In the genomic region with DNA sequence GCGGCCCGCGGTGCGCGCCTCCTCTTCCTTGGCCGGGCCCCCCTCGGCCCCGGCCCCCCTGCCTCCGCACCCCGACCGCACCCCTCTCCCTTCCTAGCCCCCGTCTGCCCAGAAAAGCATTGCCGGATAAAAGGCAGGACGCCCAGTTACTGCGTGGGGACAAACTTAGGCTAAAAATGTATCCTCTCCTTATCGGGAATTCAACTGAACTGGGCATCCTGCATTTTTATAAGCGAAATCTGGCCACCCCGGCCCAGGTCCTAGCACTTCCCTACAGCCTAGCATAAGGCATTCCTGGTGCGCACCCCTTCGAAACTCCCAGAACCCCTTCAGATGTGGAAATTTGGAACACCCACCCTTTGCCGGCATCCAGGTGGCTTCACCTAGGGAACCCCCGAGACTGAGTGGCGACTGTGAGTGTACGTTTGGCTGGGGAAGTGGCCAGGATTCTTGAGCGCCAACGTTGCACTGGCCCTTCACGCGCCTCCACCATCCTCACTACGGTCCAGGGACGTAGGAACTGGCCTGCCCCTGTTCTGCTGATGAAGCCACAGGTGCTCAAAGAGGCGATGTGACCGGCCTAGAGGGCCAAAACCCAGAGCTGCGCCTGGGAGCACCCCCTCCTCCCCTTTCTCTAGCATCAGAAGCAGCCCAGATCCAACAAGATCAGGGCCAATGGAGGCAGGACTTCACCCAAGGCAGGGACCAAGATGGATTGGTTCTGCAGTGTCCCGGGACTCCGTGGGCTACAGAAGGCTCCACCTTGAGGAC, we compare ENCODE assay signal across 8 cellular contexts. TPM values are rescaled to one million over a fixed set of nuclear protein-coding genes. Genes with fewer than 3 reads are reported as not detected.
DNase-seq lines count a peak whose midpoint lies in the region; FAIRE-seq and TF ChIP-seq lines count a peak whose summit lies in the region.

No MANE protein-coding gene starts in this region.

- H3K4ac ChIP-seq in H1 (replicated peaks; ENCODE audit: insufficient read length, low read depth, low read length) = no peak overlapping the region

- H3K27me3 Mint-ChIP-seq in CD4-positive, alpha-beta memory T cell = no peaks in the 10 kb centered on the region
- no peaks in the 10 kb centered on the region for H3K27me3 Mint-ChIP-seq in osteocyte (ENCODE audit: unreplicated experiment)

- no peak for TF ChIP-seq POLR2A in H1 (IDR thresholded peaks at IDR 0.05; ENCODE audit: control extremely low read depth in 1 of 2, low read depth in 2 of 2, low read length in 2 of 2)

- peaks cover 6% of the 10 kb centered on the region; the same call in 1 of the 2 replicates for H3K23me2 ChIP-seq in H1 (ENCODE audit: low read depth, low read length)

- peak overlapping the region in 3 of 7 donors; percentile 36 to 69 (median 57) for H3K27ac Mint-ChIP-seq in CD4-positive, alpha-beta memory T cell
- H3K27ac Mint-ChIP-seq in osteocyte (ENCODE audit: unreplicated experiment) = no peak overlapping the region

- POLR2A ChIA-PET in CD4-positive, alpha-beta memory T cell (lab: Charles Lee; ENCODE audit: partially characterized antibody) = interaction anchor here (1.0 to 1.7 kb wide), 2 partner anchors 44 to 243 kb away, joined by 3 to 5 read pairs; partner anchors contain the start of gene CFAP99
- POLR2A ChIA-PET in H1 (lab: Charles Lee; ENCODE audit: partially characterized antibody) = interaction anchor here (0.9 kb wide), 1 partner anchor 80 kb away, joined by 3 read pairs; no protein-coding TSS in a partner anchor

- 44% methylated on average over 24 of the region's 35 CpGs; no CpG with 5 or more reads in 1 of the 2 experiments for WGBS in H1 (ENCODE audit: extremely low coverage in 1 of 2, insufficient coverage in 1 of 2, insufficient read length in 1 of 2, insufficient replicate concordance in 2 of 2, low coverage in 1 of 2, low lambda C conversion rate in 2 of 2, missing lambda C conversion rate in 1 of 2), 2 experiments

- H3K14ac ChIP-seq in H1 (ENCODE audit: insufficient read length) = no peak overlapping the region

- H3K4me1 Mint-ChIP-seq in CD4-positive, alpha-beta memory T cell = peaks cover 9 to 23% (median 12%) of the 10 kb centered on the region in 4 donors
- H3K4me1 Mint-ChIP-seq in osteocyte (ENCODE audit: unreplicated experiment) = peaks cover 20% of the 10 kb centered on the region

- H3K9me2 ChIP-seq in OCI-LY1 (ENCODE audit: low read depth, low read length) = no peaks in the 10 kb centered on the region

- no peak overlapping the region for H2AK5ac ChIP-seq in H1 (ENCODE audit: low read depth, low read length)

- TF ChIP-seq CTCF in OCI-LY1 (IDR thresholded peaks at IDR 0.05; ENCODE audit: low read length) = no peak
- no peak for TF ChIP-seq CTCF in H1 (IDR thresholded peaks at IDR 0.05; ENCODE audit: control extremely low read depth in 1 of 3, insufficient read depth in 1 of 3, low read depth in 1 of 3, low read length in 3 of 3)
- TF ChIP-seq CTCF in osteocyte (IDR thresholded peaks at IDR 0.05) = peak; percentile 4

- no peak overlapping the region for H2BK5ac ChIP-seq in H1 (ENCODE audit: low read depth, low read length)

- H3K79me2 ChIP-seq in OCI-LY1 (ENCODE audit: insufficient read depth, low read length) (no peaks in the 10 kb centered on the region), H1 (ENCODE audit: control insufficient read depth in 1 of 2, insufficient read depth in 2 of 2, low read length in 2 of 2) (peaks cover 0 to 11% of the 10 kb centered on the region in 2 experiments; a peak in 1 of 4 replicates)

- H3K23ac ChIP-seq in H1 (ENCODE audit: insufficient read length) = no peak overlapping the region

- no peak overlapping the region for H3K56ac ChIP-seq in H1 (replicated peaks; ENCODE audit: insufficient read length, low read depth, low read length)

- no peak overlapping the region for H4K5ac ChIP-seq in H1 (ENCODE audit: insufficient read length, low read depth, low read length)

- H3K9me3 Mint-ChIP-seq in CD4-positive, alpha-beta memory T cell = no peaks in the 10 kb centered on the region
- no peaks in the 10 kb centered on the region for H3K9me3 Mint-ChIP-seq in osteocyte (ENCODE audit: unreplicated experiment)

- TF ChIP-seq EP300 in H1 (IDR thresholded peaks at IDR 0.05; ENCODE audit: borderline replicate concordance in 1 of 2, low read depth in 2 of 2, low read length in 2 of 2) = no peak

- H3K79me1 ChIP-seq in H1 (ENCODE audit: low read depth, low read length) = no peaks in the 10 kb centered on the region; the same call in 1 of the 2 replicates

- H3K27me3 ChIP-seq in CD4-positive, alpha-beta memory T cell (ENCODE audit: insufficient read depth, low read length) = no peaks in the 10 kb centered on the region
- no peaks in the 10 kb centered on the region for H3K27me3 ChIP-seq in OCI-LY1 (ENCODE audit: insufficient read depth, low read length)
- peaks cover 0 to 20% (median 13%) of the 10 kb centered on the region in 4 experiments; a peak in 5 of 7 replicates for H3K27me3 ChIP-seq in H1 (replicated peaks in 1 of 4; ENCODE audit: control insufficient read depth in 3 of 4, extremely low read depth in 1 of 4, insufficient read depth in 3 of 4, low read length in 3 of 4)

- H3K18ac ChIP-seq in H1 (ENCODE audit: extremely low read depth, low read length) = no peak overlapping the region

- H3K4me1 ChIP-seq in CD4-positive, alpha-beta memory T cell (ENCODE audit: insufficient read depth, low read length) = peaks cover 23% of the 10 kb centered on the region
- H3K4me1 ChIP-seq in OCI-LY1 (ENCODE audit: insufficient read depth, low read length, severe bottlenecking) (peaks cover 11% of the 10 kb centered on the region), H1 (replicated peaks in 1 of 4; ENCODE audit: control insufficient read depth in 3 of 4, insufficient read depth in 4 of 4, low read length in 3 of 4) (peaks cover 0 to 8% (median 5%) of the 10 kb centered on the region in 4 experiments; a peak in 6 of 7 replicates)

- no peak overlapping the region for H2BK20ac ChIP-seq in H1 (ENCODE audit: low read length)

- no peaks in the 10 kb centered on the region for H3K36me3 Mint-ChIP-seq in CD4-positive, alpha-beta memory T cell
- no peaks in the 10 kb centered on the region for H3K36me3 Mint-ChIP-seq in osteocyte (ENCODE audit: unreplicated experiment)

- H2BK12ac ChIP-seq in H1 (ENCODE audit: low read depth, low read length) = no peak overlapping the region

- CTCF ChIA-PET in CD4-positive, alpha-beta memory T cell (lab: Charles Lee; ENCODE audit: partially characterized antibody) = interaction anchor here (0.7 to 5.5 kb wide), 6 partner anchors 23 to 244 kb away, joined by 3 to 49 read pairs (median 4); no protein-coding TSS in a partner anchor
- CTCF ChIA-PET in H1 (lab: Charles Lee; ENCODE audit: partially characterized antibody) = interaction anchor here (0.8 to 5.7 kb wide), 4 partner anchors 14 to 243 kb away, joined by 4 to 39 read pairs (median 17); no protein-coding TSS in a partner anchor

- H4K91ac ChIP-seq in H1 (replicated peaks; ENCODE audit: insufficient read length, low read length) = peak overlapping the region; percentile 34

- H3K27ac ChIP-seq in CD4-positive, alpha-beta memory T cell (ENCODE audit: low read depth, low read length) = no peak overlapping the region
- H3K27ac ChIP-seq in OCI-LY1 (ENCODE audit: low read depth, low read length, poor library complexity, severe bottlenecking) (no peak overlapping the region), H1 (ENCODE audit: low read depth, low read length) (no peak overlapping the region)

- no peaks in the 10 kb centered on the region for H3K36me3 ChIP-seq in CD4-positive, alpha-beta memory T cell (ENCODE audit: insufficient read depth, low read length)
- H3K36me3 ChIP-seq in OCI-LY1 (ENCODE audit: insufficient read depth, low read length) (no peaks in the 10 kb centered on the region), H1 (ENCODE audit: control insufficient read depth in 2 of 4, insufficient read depth in 4 of 4, low read length in 3 of 4) (no peaks in the 10 kb centered on the region)

- H3K4me3 ChIP-seq in CD4-positive, alpha-beta memory T cell (ENCODE audit: low read length in 2 of 2) = peak overlapping the region in 1 of 2 donors; percentile 46
- H3K4me3 ChIP-seq in OCI-LY1 (ENCODE audit: low read depth, low read length, poor library complexity, severe bottlenecking) = peak overlapping the region; percentile 40
- peak overlapping the region in 3 of 4 experiments; percentile 19 to 64 (median 34); a peak in 7 of 8 replicates for H3K4me3 ChIP-seq in H1 (ENCODE audit: extremely low read depth in 1 of 4, insufficient read depth in 2 of 4, low read depth in 3 of 4, low read length in 4 of 4)

- DNase-seq in CD4-positive, alpha-beta memory T cell = no peak
- no peak for DNase-seq in H1 (ENCODE audit: low read depth in 1 of 2, low spot score in 2 of 2)
- DNase-seq in osteocyte (ENCODE audit: extremely low spot score, unreplicated experiment) = no peak
- DNase-seq in SKM-1 (lab: John Stamatoyannopoulos, UW; ENCODE audit: unreplicated experiment) = no peak
- DNase-seq in UCSD-AML1 (lab: John Stamatoyannopoulos, UW; ENCODE audit: unreplicated experiment) = no peak
- DNase-seq in amniotic stem cell (lab: John Stamatoyannopoulos, UW) = no peak
- no peak for DNase-seq in NCI-H748 treated with DMSO at 0.1 percent for 48 hours (lab: John Stamatoyannopoulos, UW)

- no peak for TF ChIP-seq RAD21 in H1 (IDR thresholded peaks at IDR 0.05 in 1 of 2, conservative IDR thresholded peaks at IDR 0.05 in 1 of 2; ENCODE audit: low read depth in 2 of 2, low read length in 2 of 2)

- H4K20me1 ChIP-seq in OCI-LY1 (ENCODE audit: insufficient read depth, low read length) (no peaks in the 10 kb centered on the region), H1 (replicated peaks in 1 of 2; ENCODE audit: control insufficient read depth in 1 of 2, insufficient read depth in 2 of 2, low read length in 2 of 2) (peaks cover 0 to 4% of the 10 kb centered on the region in 2 experiments)

- peak overlapping the region; percentile 28 to 81 (median 67) for H3K4me3 Mint-ChIP-seq in CD4-positive, alpha-beta memory T cell
- H3K4me3 Mint-ChIP-seq in osteocyte (ENCODE audit: unreplicated experiment) = peak overlapping the region; percentile 70

- no peak for FAIRE-seq in H1 (lab: Jason Lieb, UNC)

- peak overlapping the region; percentile 84 for H4K8ac ChIP-seq in H1 (ENCODE audit: extremely low read depth, insufficient read depth, low read length)

- H3K9ac ChIP-seq in OCI-LY1 (ENCODE audit: low read length) (no peak overlapping the region; the same call in 1 of the 2 replicates), H1 (replicated peaks in 1 of 4; ENCODE audit: extremely low read depth in 1 of 4, low read depth in 3 of 4, low read length in 3 of 4) (no peak overlapping the region; a peak in 1 of 7 replicates)

- H2BK120ac ChIP-seq in H1 (replicated peaks; ENCODE audit: low read depth, low read length) = no peak overlapping the region

- no peaks in the 10 kb centered on the region for H3K9me3 ChIP-seq in CD4-positive, alpha-beta memory T cell (ENCODE audit: control insufficient read depth in 1 of 2, low read length in 2 of 2)
- H3K9me3 ChIP-seq in OCI-LY1 (ENCODE audit: low read length) (no peaks in the 10 kb centered on the region), H1 (ENCODE audit: insufficient read depth in 2 of 2, low read depth in 1 of 2, low read length in 1 of 2) (no peaks in the 10 kb centered on the region)

- intact Hi-C loops in CD4-positive, alpha-beta memory T cell (cut with micrococcal nuclease) = loop anchor here (1.0 kb wide), 2 partner anchors 182 to 243 kb away; no protein-coding TSS in a partner anchor

- no peak overlapping the region for H2AFZ ChIP-seq in OCI-LY1 (ENCODE audit: low read length)
- H2AFZ ChIP-seq in H1 (ENCODE audit: low read length) = no peak overlapping the region

- H3K4me2 ChIP-seq in OCI-LY1 (ENCODE audit: low read length) (peak overlapping the region; percentile 64), H1 (ENCODE audit: insufficient read depth in 1 of 2, low read depth in 2 of 2, low read length in 2 of 2) (peak overlapping the region; percentile 61 to 81)

- H2BK15ac ChIP-seq in H1 (ENCODE audit: low read length) = 0 out of 2 replicates have a peak overlapping the region, but pooled peaks have one; percentile 67

- no peaks in the 10 kb centered on the region for H3F3A ChIP-seq in OCI-LY1 (ENCODE audit: insufficient read depth, low read length)

RNA-seq across cellular contexts. Expression of gene RNF4, which starts 5.7 kb away (rescaled TPM):
- 100 to 1,000 TPM in 1 of 2 experiments, 10 to 100 TPM in 1; 94.0 to 104 TPM for total RNA-seq in CD4-positive, alpha-beta memory T cell
- 100 to 1,000 TPM in 1 of 2 donors, 10 to 100 TPM in 1; 68.0 to 105 TPM for polyA plus RNA-seq in CD4-positive, alpha-beta memory T cell
- 75.0 and 78.9 TPM in 2 replicates for total RNA-seq in H1 (2021; fragmentation: NEBNext Ultra II Directional; extraction: Animal tissue kit (Norgen Biotek cat#: 25700))
- polyA plus RNA-seq in H1 (2011; rRNA removed) = 68.2 and 70.5 TPM in 2 replicates
- 87.3 TPM for polyA plus RNA-seq in H1 (2011; cell fraction: cytosol; rRNA removed)
- polyA plus RNA-seq in H1 (2011; cell fraction: nucleus; rRNA removed) = 69.7 TPM
- 60.0 to 63.7 TPM (median 62.1 TPM) in 4 replicates for polyA plus RNA-seq in H1 (2012, experiment 1 of 2)
- 36.0 TPM for polyA plus RNA-seq in H1 (2012, experiment 2 of 2)
- 49.9 TPM for polyA plus RNA-seq in H1 (2013, experiment 1 of 2)
- polyA plus RNA-seq in H1 (2013, experiment 2 of 2) = 51.6 TPM
- 98.4 and 122 TPM in 2 replicates for polyA minus RNA-seq in H1 (2011; rRNA and poly(A)+ RNA removed)
- 68.6 TPM for polyA minus RNA-seq in H1 (2011; cell fraction: cytosol; rRNA and poly(A)+ RNA removed)
- 76.8 TPM for polyA minus RNA-seq in H1 (2011; cell fraction: nucleus; rRNA and poly(A)+ RNA removed)
- 57.6 and 63.4 TPM in 2 replicates for total RNA-seq in osteocyte

RNA-seq across cellular contexts. Expression of gene CFAP99, which starts 44.4 kb away (rescaled TPM):
- total RNA-seq in CD4-positive, alpha-beta memory T cell = under 1 TPM; 0.12 to 0.19 TPM
- polyA plus RNA-seq in CD4-positive, alpha-beta memory T cell = not detected
- not detected in 2 replicates for total RNA-seq in H1 (2021; fragmentation: NEBNext Ultra II Directional; extraction: Animal tissue kit (Norgen Biotek cat#: 25700))
- 0.09 TPM in 1 of 2 replicates, not detected in the other for polyA plus RNA-seq in H1 (2011; rRNA removed)
- 0.36 TPM for polyA plus RNA-seq in H1 (2011; cell fraction: cytosol; rRNA removed)
- polyA plus RNA-seq in H1 (2011; cell fraction: nucleus; rRNA removed) = 0.90 TPM
- polyA plus RNA-seq in H1 (2012, experiment 1 of 2) = 0.25 TPM in 1 of 4 replicates, not detected in the others
- polyA plus RNA-seq in H1 (2012, experiment 2 of 2) = not detected
- 0.12 TPM for polyA plus RNA-seq in H1 (2013, experiment 1 of 2)
- polyA plus RNA-seq in H1 (2013, experiment 2 of 2) = 0.13 TPM
- not detected in 2 replicates for polyA minus RNA-seq in H1 (2011; rRNA and poly(A)+ RNA removed)
- polyA minus RNA-seq in H1 (2011; cell fraction: cytosol; rRNA and poly(A)+ RNA removed) = not detected
- polyA minus RNA-seq in H1 (2011; cell fraction: nucleus; rRNA and poly(A)+ RNA removed) = not detected
- total RNA-seq in osteocyte = not detected in 2 replicates

RNA-seq across cellular contexts. Expression of gene ZFYVE28, which starts 44.7 kb away (rescaled TPM):
- 10 to 100 TPM; 31.4 to 31.8 TPM for total RNA-seq in CD4-positive, alpha-beta memory T cell
- polyA plus RNA-seq in CD4-positive, alpha-beta memory T cell = 10 to 100 TPM; 13.1 to 16.2 TPM
- 3.9 and 4.9 TPM in 2 replicates for total RNA-seq in H1 (2021; fragmentation: NEBNext Ultra II Directional; extraction: Animal tissue kit (Norgen Biotek cat#: 25700))
- 1.7 and 3.1 TPM in 2 replicates for polyA plus RNA-seq in H1 (2011; rRNA removed)
- polyA plus RNA-seq in H1 (2011; cell fraction: cytosol; rRNA removed) = 2.3 TPM
- 9.8 TPM for polyA plus RNA-seq in H1 (2011; cell fraction: nucleus; rRNA removed)
- polyA plus RNA-seq in H1 (2012, experiment 1 of 2) = 1.5 to 2.1 TPM (median 1.9 TPM) in 4 replicates
- polyA plus RNA-seq in H1 (2012, experiment 2 of 2) = 2.0 TPM
- polyA plus RNA-seq in H1 (2013, experiment 1 of 2) = 3.7 TPM
- 3.2 TPM for polyA plus RNA-seq in H1 (2013, experiment 2 of 2)
- polyA minus RNA-seq in H1 (2011; rRNA and poly(A)+ RNA removed) = 1.7 and 2.4 TPM in 2 replicates
- polyA minus RNA-seq in H1 (2011; cell fraction: cytosol; rRNA and poly(A)+ RNA removed) = 2.5 TPM
- 5.8 TPM for polyA minus RNA-seq in H1 (2011; cell fraction: nucleus; rRNA and poly(A)+ RNA removed)
- total RNA-seq in osteocyte = 3.3 and 3.4 TPM in 2 replicates
